Comparison of ENCODE assay signal across 10 cellular contexts in genomic region chr12:14810953-14811483, GRCh38. TPM values are rescaled to one million over a fixed set of nuclear protein-coding genes. Genes with fewer than 3 reads are reported as not detected.
A peak's percentile ranks its signal among the peaks of the same experiment; 100 is the strongest.
DNase-seq lines count a peak whose midpoint lies in the region; ATAC-seq and TF ChIP-seq lines count a peak whose summit lies in the region.
"Had no signal": no experiment of that assay in that cellular context is flagged by ENCODE, and none has a peak within 500 bp of the region (broad histone marks: within the 10 kb centered on the region; RNA-seq: fewer than 3 reads in every experiment).

No MANE protein-coding gene starts in this region.

- no peaks in the 10 kb centered on the region for H3K36me3 Mint-ChIP-seq in naive B cell
- H3K36me3 Mint-ChIP-seq in activated CD4-positive, alpha-beta memory T cell treated with anti-CD3 and anti-CD28 coated beads, Interleukin-2, amount 10 ng/mL, durations not matched to agents 7 days and 5 days (ENCODE audit: low read depth), result no peaks in the 10 kb centered on the region

- no peak for TF ChIP-seq POLR2A in body of pancreas (IDR thresholded peaks at IDR 0.05)

- peak in 6 of 7 experiments; percentile 35 to 56 (median 48) for TF ChIP-seq CTCF in body of pancreas (IDR thresholded peaks at IDR 0.05)

- DNase-seq in ELF-1 (ENCODE audit: low read depth, low spot score) (peak; percentile 35), LHCN-M2 (ENCODE audit: low read depth) (peak; percentile 31), body of pancreas (peak; percentile 42 to 60 (median 51)), naive B cell (no peak), T-helper 9 cell (no peak), cerebellar nuclear complex (lab: John Stamatoyannopoulos, UW) (no peak)
- no peak for DNase-seq in activated CD4-positive, alpha-beta memory T cell treated with anti-CD3 and anti-CD28 coated beads, Interleukin-2, amount 10 ng/mL, durations not matched to agents 7 days and 5 days
- DNase-seq: activated T-cell treated with anti-CD3 and anti-CD28 coated beads, Interleukin-2, amount 50 U/mL, for 48 hours; nucleus accumbens had no signal

- H3K4me1 Mint-ChIP-seq in naive B cell, result peaks cover 4 to 14% (median 8%) of the 10 kb centered on the region in 3 donors
- peaks cover 12% of the 10 kb centered on the region for H3K4me1 Mint-ChIP-seq in activated CD4-positive, alpha-beta memory T cell treated with anti-CD3 and anti-CD28 coated beads, Interleukin-2, amount 10 ng/mL, durations not matched to agents 7 days and 5 days

- intact Hi-C loops in body of pancreas (cut with DNase I), result no loop called here

- 86 to 88% methylated on average over 1 of the region's 1 CpG for WGBS in body of pancreas, 2 donors

- H3K27me3 ChIP-seq in body of pancreas, result no peaks in the 10 kb centered on the region

- no peaks in the 10 kb centered on the region for H3K9me3 ChIP-seq in body of pancreas

- peak overlapping the region in 6 of 8 donors; percentile 21 to 80 (median 48) for H3K4me3 Mint-ChIP-seq in naive B cell
- no peak overlapping the region for H3K4me3 Mint-ChIP-seq in activated CD4-positive, alpha-beta memory T cell treated with anti-CD3 and anti-CD28 coated beads, Interleukin-2, amount 10 ng/mL, durations not matched to agents 7 days and 5 days

- no peaks in the 10 kb centered on the region for H3K4me1 ChIP-seq in body of pancreas

- H3K27ac ChIP-seq in body of pancreas, result no peak overlapping the region
- H3K27ac ChIP-seq: HL-60 had no signal

- ATAC-seq in body of pancreas (peak; percentile 77), naive B cell (ENCODE audit: low read depth in 2 of 2) (peak; percentile 77 to 79)

- POLR2A ChIA-PET in activated CD4-positive, alpha-beta memory T cell treated with anti-CD3 and anti-CD28 coated beads, Interleukin-2, amount 10 ng/mL, durations not matched to agents 7 days and 5 days (lab: Charles Lee), result interaction anchor here (2.2 to 3.6 kb wide), 2 partner anchors 36 to 40 kb away, joined by 9 to 16 read pairs; a partner anchor contains a TSS

- no peak overlapping the region for H3K4me3 ChIP-seq in body of pancreas

- no peaks in the 10 kb centered on the region for H3K27me3 Mint-ChIP-seq in naive B cell
- no peaks in the 10 kb centered on the region for H3K27me3 Mint-ChIP-seq in activated CD4-positive, alpha-beta memory T cell treated with anti-CD3 and anti-CD28 coated beads, Interleukin-2, amount 10 ng/mL, durations not matched to agents 7 days and 5 days

- peak overlapping the region in 5 of 6 donors; percentile 47 to 76 (median 51) for H3K27ac Mint-ChIP-seq in naive B cell
- H3K27ac Mint-ChIP-seq in activated CD4-positive, alpha-beta memory T cell treated with anti-CD3 and anti-CD28 coated beads, Interleukin-2, amount 10 ng/mL, durations not matched to agents 7 days and 5 days, result no peak overlapping the region

- no peaks in the 10 kb centered on the region for H3K36me3 ChIP-seq in body of pancreas (replicated peaks in 1 of 2; ENCODE audit: insufficient read depth in 1 of 2, low read depth in 2 of 2)

- no peaks in the 10 kb centered on the region for H3K9me3 Mint-ChIP-seq in naive B cell
- H3K9me3 Mint-ChIP-seq in activated CD4-positive, alpha-beta memory T cell treated with anti-CD3 and anti-CD28 coated beads, Interleukin-2, amount 10 ng/mL, durations not matched to agents 7 days and 5 days, result no peaks in the 10 kb centered on the region

- CTCF ChIA-PET in activated CD4-positive, alpha-beta memory T cell treated with anti-CD3 and anti-CD28 coated beads, Interleukin-2, amount 10 ng/mL, durations not matched to agents 7 days and 5 days (lab: Charles Lee), result interaction anchor here (0.7 to 1.7 kb wide), 4 partner anchors 35 to 410 kb away, joined by 3 to 9 read pairs (median 3); partner anchors contain the start of gene RERG

RNA-seq across cellular contexts. Expression of gene SMCO3, which starts 3.0 kb away (rescaled TPM):
- total RNA-seq in LHCN-M2 (2014; rRNA removed) (not detected in 2 replicates), body of pancreas (1 to 10 TPM; 1.3 to 4.3 TPM)
- polyA plus RNA-seq in LHCN-M2 (2012), result 0.05 TPM
- polyA plus RNA-seq in naive B cell (ENCODE audit: low read depth in 6 of 6), result under 1 TPM in 3 of 6 donors, not detected in 3; 0.23 to 0.65 (median 0.35) TPM
- total RNA-seq in activated CD4-positive, alpha-beta memory T cell treated with anti-CD3 and anti-CD28 coated beads, Interleukin-2, amount 10 ng/mL, durations not matched to agents 7 days and 5 days, result not detected

RNA-seq across cellular contexts. Expression of gene C12orf60, which starts 7.5 kb away (rescaled TPM):
- total RNA-seq in LHCN-M2 (2014; rRNA removed) (1.5 and 3.2 TPM in 2 replicates), body of pancreas (1 to 10 TPM in 1 of 2 donors, not detected in 1; 1.8 TPM)
- polyA plus RNA-seq in LHCN-M2 (2012), result 0.68 TPM
- 1 to 10 TPM in 5 of 6 donors, not detected in 1; 1.1 to 1.9 (median 1.6) TPM for polyA plus RNA-seq in naive B cell (ENCODE audit: low read depth in 6 of 6)
- 1 to 10 TPM; 2.0 to 2.4 TPM for total RNA-seq in activated CD4-positive, alpha-beta memory T cell treated with anti-CD3 and anti-CD28 coated beads, Interleukin-2, amount 10 ng/mL, durations not matched to agents 7 days and 5 days

RNA-seq across cellular contexts. Expression of gene WBP11, which starts 7.7 kb away (rescaled TPM):
- total RNA-seq in LHCN-M2 (2014; rRNA removed), result 20.3 and 23.4 TPM in 2 replicates
- polyA plus RNA-seq in LHCN-M2 (2012), result 22.9 TPM
- 10 to 100 TPM in 1 of 2 donors, 1 to 10 TPM in 1; 8.6 to 14.8 TPM for total RNA-seq in body of pancreas
- polyA plus RNA-seq in naive B cell (ENCODE audit: low read depth in 6 of 6), result 10 to 100 TPM; 37.0 to 69.1 (median 59.0) TPM
- total RNA-seq in activated CD4-positive, alpha-beta memory T cell treated with anti-CD3 and anti-CD28 coated beads, Interleukin-2, amount 10 ng/mL, durations not matched to agents 7 days and 5 days, result 10 to 100 TPM; 91.1 to 92.7 TPM

RNA-seq across cellular contexts. Expression of gene ART4, which starts 32.3 kb away (rescaled TPM):
- total RNA-seq in LHCN-M2 (2014; rRNA removed) (not detected in 2 replicates), body of pancreas (1 to 10 TPM; 1.3 to 3.1 TPM)
- polyA plus RNA-seq in LHCN-M2 (2012), result not detected
- not detected for polyA plus RNA-seq in naive B cell (ENCODE audit: low read depth in 6 of 6)
- total RNA-seq in activated CD4-positive, alpha-beta memory T cell treated with anti-CD3 and anti-CD28 coated beads, Interleukin-2, amount 10 ng/mL, durations not matched to agents 7 days and 5 days, result not detected

Comparison
In these comparisons a context has a peak if more than half of its experiments do, and no peak if none do; other contexts are left out.
1. DNase-seq: peak in ELF-1 (single experiment), LHCN-M2 (single experiment) and body of pancreas (4 of 4); none in naive B cell (single experiment), T-helper 9 cell (single experiment), activated CD4-positive, alpha-beta memory T cell treated with anti-CD3 and anti-CD28 coated beads, Interleukin-2, amount 10 ng/mL, durations not matched to agents 7 days and 5 days (single experiment) and cerebellar nuclear complex (0 of 2).